1 cellular context compared by ENCODE assay signal in genomic region chr12:32084017-32084688, GRCh38.
TF ChIP-seq lines count a peak whose summit lies in the region.

No MANE protein-coding gene starts in this region.

TF ChIP-seq in HCT116, 20 proteins besides CTCF, POLR2A, EP300 and RAD21 (continued from another document):
- TF ChIP-seq, protein P1, sequence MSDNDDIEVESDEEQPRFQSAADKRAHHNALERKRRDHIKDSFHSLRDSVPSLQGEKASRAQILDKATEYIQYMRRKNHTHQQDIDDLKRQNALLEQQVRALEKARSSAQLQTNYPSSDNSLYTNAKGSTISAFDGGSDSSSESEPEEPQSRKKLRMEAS (IDR thresholded peaks at IDR 0.05), result no peak
- TF ChIP-seq CEBPB (IDR thresholded peaks at IDR 0.05; ENCODE audit: low read depth) (no peak), ZNF274 (IDR thresholded peaks at IDR 0.05; ENCODE audit: low read depth, low read length) (no peak), REST (IDR thresholded peaks at IDR 0.05; ENCODE audit: low read depth) (no peak), SP1 (IDR thresholded peaks at IDR 0.05; ENCODE audit: low read depth) (no peak), EZH2 (IDR thresholded peaks at IDR 0.05) (no peak), FOSL1 (IDR thresholded peaks at IDR 0.05; ENCODE audit: low read depth) (no peak), TCF7L2 (IDR thresholded peaks at IDR 0.05; ENCODE audit: borderline replicate concordance, extremely low read depth, insufficient read depth, insufficient read length) (no peak), EZH2phosphoT487 (IDR thresholded peaks at IDR 0.05; ENCODE audit: borderline replicate concordance) (no peak), JUND (IDR thresholded peaks at IDR 0.05) (no peak), SIN3A (IDR thresholded peaks at IDR 0.05; ENCODE audit: low read depth) (no peak), SRF (IDR thresholded peaks at IDR 0.05; ENCODE audit: low read depth) (no peak), ATF3 (IDR thresholded peaks at IDR 0.05) (no peak), ZFX (IDR thresholded peaks at IDR 0.05) (no peak), POLR2AphosphoS5 (IDR thresholded peaks at IDR 0.05; ENCODE audit: low read depth, low read length) (no peak), ELF1 (IDR thresholded peaks at IDR 0.05; ENCODE audit: borderline replicate concordance, low read depth) (no peak), CBX3 (IDR thresholded peaks at IDR 0.05; ENCODE audit: low read depth) (no peak), YY1 (IDR thresholded peaks at IDR 0.05; ENCODE audit: extremely low read depth, insufficient replicate concordance, low read depth, low read length) (no peak)
